Comparison of ENCODE assay signal across 8 cellular contexts in genomic region chr22:36455571-36456458, GRCh38. TPM values are rescaled to one million over a fixed set of nuclear protein-coding genes. Genes with fewer than 3 reads are reported as not detected.
A peak's percentile ranks its signal among the peaks of the same experiment; 100 is the strongest.
DNase-seq lines count a peak whose midpoint lies in the region; TF ChIP-seq lines count a peak whose summit lies in the region.

No MANE protein-coding gene starts in this region.

- H3K27ac Mint-ChIP-seq in HFFc6 (no peak overlapping the region; the same call in 1 of the 2 replicates), brain (peak overlapping the region; percentile 17 to 82 (median 74))

- peaks cover 45 to 59% of the 10 kb centered on the region in 2 donors for H3K4me1 ChIP-seq in mucosa of rectum (ENCODE audit: control insufficient read depth in 2 of 2, insufficient read depth in 2 of 2, low read length in 2 of 2)

- H3K36me3 Mint-ChIP-seq in HFFc6 (ENCODE audit: low read depth) (no peaks in the 10 kb centered on the region), brain (no peaks in the 10 kb centered on the region)

- H3K9me3 ChIP-seq in mucosa of rectum (ENCODE audit: control insufficient read depth in 2 of 2, low read length in 2 of 2): no peaks in the 10 kb centered on the region

- H3K27me3 Mint-ChIP-seq in HFFc6 (ENCODE audit: insufficient read depth): peaks cover 3% of the 10 kb centered on the region
- peaks cover 3% of the 10 kb centered on the region for H3K27me3 Mint-ChIP-seq in brain

- peak overlapping the region; percentile 40; the same call in 1 of the 2 replicates for H3K4me3 Mint-ChIP-seq in HFFc6
- peak overlapping the region; percentile 35 to 68 (median 65) for H3K4me3 Mint-ChIP-seq in brain

- DNase-seq in AG04449 (ENCODE audit: low read depth, low spot score) (no peak), HFFc6 (no peak), activated gamma-delta T cell (lab: John Stamatoyannopoulos, UW) (no peak), NCI-H1930 (lab: John Stamatoyannopoulos, UW) (no peak), mesenteric fat pad (ENCODE audit: low spot score) (no peak), GM20000 (ENCODE audit: low spot score) (no peak)

- POLR2A ChIA-PET in AG04449 (lab: Yijun Ruan, JAX): interaction anchor here (0.7 to 1.8 kb wide), 3 partner anchors 10 to 81 kb away, joined by 3 to 6 read pairs (median 3); partner anchors contain the start of gene MYH9

- H3K4me3 ChIP-seq in AG04449 (ENCODE audit: low read depth, low read length) (peak overlapping the region; percentile 49), mucosa of rectum (ENCODE audit: low read length in 2 of 2) (peak overlapping the region; percentile 63 to 67)

- H3K4me1 Mint-ChIP-seq in HFFc6 (ENCODE audit: low read depth): peaks cover 34% of the 10 kb centered on the region
- H3K4me1 Mint-ChIP-seq in brain: peaks cover 21% of the 10 kb centered on the region

- H3K27me3 ChIP-seq in mucosa of rectum (ENCODE audit: control insufficient read depth in 2 of 2, insufficient read depth in 2 of 2, low read length in 2 of 2): no peaks in the 10 kb centered on the region

- CTCF ChIA-PET in AG04449 (lab: Yijun Ruan, JAX): interaction anchor here (0.8 to 1.1 kb wide), 3 partner anchors 11 to 15 kb away, joined by 3 to 8 read pairs (median 3); no protein-coding TSS in a partner anchor

- TF ChIP-seq CTCF in AG04449 (IDR thresholded peaks at IDR 0.05; ENCODE audit: insufficient read depth, low read length, missing control alignments): no peak
- no peak for TF ChIP-seq CTCF in HFFc6 (IDR thresholded peaks at IDR 0.05)
- TF ChIP-seq CTCF in brain (conservative IDR thresholded peaks at IDR 0.05): no peak
- no peak for TF ChIP-seq CTCF in GM20000 (IDR thresholded peaks at IDR 0.05; ENCODE audit: extremely low read depth, missing control alignments)

- H3K27ac ChIP-seq in mucosa of rectum (ENCODE audit: low read depth in 2 of 2, low read length in 2 of 2): peak overlapping the region; percentile 97 to 98

- no peaks in the 10 kb centered on the region for H3K9me3 Mint-ChIP-seq in HFFc6
- peaks cover 0 to 3% (median 2%) of the 10 kb centered on the region in 5 experiments for H3K9me3 Mint-ChIP-seq in brain

- peak overlapping the region; percentile 89 to 96 for H3K9ac ChIP-seq in mucosa of rectum (ENCODE audit: low read depth in 1 of 2, low read length in 2 of 2)

- H3K36me3 ChIP-seq in mucosa of rectum (ENCODE audit: control insufficient read depth in 2 of 2, insufficient read depth in 2 of 2, low read length in 2 of 2): no peaks in the 10 kb centered on the region

RNA-seq across cellular contexts. Expression of gene TXN2, which starts 25.6 kb away (rescaled TPM):
- 100 to 1,000 TPM in 2 of 6 experiments, 10 to 100 TPM in 4; 90.3 to 109 (median 96.1) TPM for total RNA-seq in HFFc6 (2021; fragmentation: NEBNext Ultra II Directional; extraction: Animal tissue kit (Norgen Biotek cat#: 25700))
- polyA plus RNA-seq in brain (ENCODE audit: insufficient read depth, low read depth, low replicate concordance): 126 TPM
- 52.0 TPM for total RNA-seq in mesenteric fat pad

RNA-seq across cellular contexts. Expression of gene FOXRED2, which starts 51.0 kb away (rescaled TPM):
- total RNA-seq in HFFc6 (2021; fragmentation: NEBNext Ultra II Directional; extraction: Animal tissue kit (Norgen Biotek cat#: 25700)): 1 to 10 TPM; 2.8 to 4.7 (median 4.2) TPM
- polyA plus RNA-seq in brain (ENCODE audit: insufficient read depth, low read depth, low replicate concordance): 95.4 TPM
- total RNA-seq in mesenteric fat pad: 11.2 TPM
